14 cellular contexts compared by ENCODE assay signal in genomic region chr12:114680498-114681148, GRCh38. TPM values are rescaled to one million over a fixed set of nuclear protein-coding genes. Genes with fewer than 3 reads are reported as not detected.
DNase-seq lines count a peak whose midpoint lies in the region; FAIRE-seq and TF ChIP-seq lines count a peak whose summit lies in the region.
"Had no signal": no experiment of that assay in that cellular context is flagged by ENCODE, and none has a peak within 500 bp of the region (broad histone marks: within the 10 kb centered on the region; RNA-seq: fewer than 3 reads in every experiment).

No MANE protein-coding gene starts in this region.

- H3K36me3 ChIP-seq in astrocyte (ENCODE audit: insufficient read depth, low read length) (peaks cover 13% of the 10 kb centered on the region), keratinocyte (ENCODE audit: control insufficient read depth in 2 of 2, extremely low read depth in 1 of 2, insufficient read depth in 2 of 2, low read length in 2 of 2) (peaks cover 8 to 18% of the 10 kb centered on the region in 2 experiments)

- H4K20me1 ChIP-seq in astrocyte (ENCODE audit: insufficient read depth, low read length) (peaks cover 47% of the 10 kb centered on the region), keratinocyte (ENCODE audit: control insufficient read depth, extremely low read depth, insufficient read depth, low read length) (no peaks in the 10 kb centered on the region)

- H3K4me3 ChIP-seq in astrocyte (ENCODE audit: insufficient read depth, low read depth, low read length) (peak overlapping the region; percentile 95), keratinocyte (ENCODE audit: control insufficient read depth in 2 of 3, extremely low read depth in 1 of 3, insufficient read depth in 2 of 3, low read depth in 1 of 3, low read length in 3 of 3) (peak overlapping the region in 1 of 3 experiments; percentile 78), skeletal muscle cell (ENCODE audit: low read depth, low read length) (peak overlapping the region; percentile 89)
- H3K4me3 ChIP-seq: K562 had no signal

- DNase-seq in ELF-1 (ENCODE audit: low read depth, low spot score) (peak; percentile 10), astrocyte (ENCODE audit: low read depth) (no peak), keratinocyte (ENCODE audit: low read depth, low spot score) (no peak), skeletal muscle cell (ENCODE audit: low read depth) (no peak), AML-193 (lab: John Stamatoyannopoulos, UW) (no peak), substantia nigra (lab: John Stamatoyannopoulos, UW) (no peak), Ammon's horn (ENCODE audit: low spot score) (no peak)
- no peak for DNase-seq in activated T-cell treated with anti-CD3 and anti-CD28 coated beads, Interleukin-2, amount 50 U/mL, for 48 hours
- DNase-seq: activated CD4-positive, alpha-beta memory T cell treated with anti-CD3 and anti-CD28 coated beads, Interleukin-2, amount 10 ng/mL, durations not matched to agents 7 days and 5 days; activated naive CD8-positive, alpha-beta T cell treated with anti-CD3 and anti-CD28 coated beads, Interleukin-2, amount 50 U/mL, for 24 hours; erythroblast; midbrain; NCI-H446 treated with DMSO at 0.1 percent for 48 hours had no signal

- no peak overlapping the region for H3K27ac Mint-ChIP-seq in astrocyte (ENCODE audit: unreplicated experiment)
- H3K27ac Mint-ChIP-seq: activated CD4-positive, alpha-beta memory T cell treated with anti-CD3 and anti-CD28 coated beads, Interleukin-2, amount 10 ng/mL, durations not matched to agents 7 days and 5 days; activated naive CD8-positive, alpha-beta T cell treated with anti-CD3 and anti-CD28 coated beads, Interleukin-2, amount 50 U/mL, for 24 hours had no signal

- H3K27me3 ChIP-seq in astrocyte (ENCODE audit: insufficient read depth, low read length) (no peaks in the 10 kb centered on the region), keratinocyte (ENCODE audit: control insufficient read depth, extremely low read depth, insufficient read depth, low read length) (no peaks in the 10 kb centered on the region)

- FAIRE-seq in astrocyte (lab: Jason Lieb, UNC) = no peak
- FAIRE-seq in keratinocyte (lab: Jason Lieb, UNC) = no peak
- FAIRE-seq: K562 had no signal

- H3K4me1 ChIP-seq in astrocyte (ENCODE audit: insufficient read depth, low read length) = peaks cover 19% of the 10 kb centered on the region
- H3K4me1 ChIP-seq in keratinocyte (ENCODE audit: control insufficient read depth, extremely low read depth, insufficient read depth, low read length) = peaks cover 13% of the 10 kb centered on the region

- H2AFZ ChIP-seq in astrocyte (ENCODE audit: low read depth, low read length) (no peak overlapping the region), keratinocyte (ENCODE audit: control insufficient read depth, low read length) (no peak overlapping the region)

- TF ChIP-seq CTCF in astrocyte (IDR thresholded peaks at IDR 0.05; ENCODE audit: insufficient read depth, low read depth, low read length) = no peak
- no peak for TF ChIP-seq CTCF in keratinocyte (optimal IDR thresholded peaks at IDR 0.05 in 1 of 3, IDR thresholded peaks at IDR 0.05 in 1 of 3, conservative IDR thresholded peaks at IDR 0.05 in 1 of 3; ENCODE audit: extremely low read depth in 1 of 3, insufficient read depth in 2 of 3, low read length in 3 of 3)

- H3K9ac ChIP-seq in astrocyte (ENCODE audit: low read length) = peak overlapping the region; percentile 98
- no peak overlapping the region for H3K9ac ChIP-seq in keratinocyte (ENCODE audit: control insufficient read depth, extremely low read depth, insufficient read depth, low read length)

- H3K4me3 Mint-ChIP-seq in astrocyte (ENCODE audit: unreplicated experiment) = no peak overlapping the region
- H3K4me3 Mint-ChIP-seq: activated CD4-positive, alpha-beta memory T cell treated with anti-CD3 and anti-CD28 coated beads, Interleukin-2, amount 10 ng/mL, durations not matched to agents 7 days and 5 days; activated naive CD8-positive, alpha-beta T cell treated with anti-CD3 and anti-CD28 coated beads, Interleukin-2, amount 50 U/mL, for 24 hours had no signal

- peaks cover 93% of the 10 kb centered on the region for H3K27me3 Mint-ChIP-seq in astrocyte (ENCODE audit: low read depth, unreplicated experiment)

- peaks cover 82% of the 10 kb centered on the region for H3K79me2 ChIP-seq in astrocyte (ENCODE audit: insufficient read depth, low read length)
- peaks cover 42% of the 10 kb centered on the region for H3K79me2 ChIP-seq in keratinocyte (ENCODE audit: control insufficient read depth, insufficient read depth, low read length)

- H3K9me1 ChIP-seq in keratinocyte (ENCODE audit: control insufficient read depth, extremely low read depth, insufficient read depth, low read length) = no peaks in the 10 kb centered on the region

- peaks cover 17% of the 10 kb centered on the region for H3K9me3 Mint-ChIP-seq in astrocyte (ENCODE audit: unreplicated experiment)
- H3K9me3 Mint-ChIP-seq: activated CD4-positive, alpha-beta memory T cell treated with anti-CD3 and anti-CD28 coated beads, Interleukin-2, amount 10 ng/mL, durations not matched to agents 7 days and 5 days had no signal

- H3K36me3 Mint-ChIP-seq in astrocyte (ENCODE audit: low read depth, unreplicated experiment) = peaks cover 4% of the 10 kb centered on the region

- no peaks in the 10 kb centered on the region for H3K9me3 ChIP-seq in astrocyte (ENCODE audit: insufficient read depth, low read depth, low read length)
- H3K9me3 ChIP-seq in keratinocyte (ENCODE audit: control insufficient read depth, low read depth, low read length) = no peaks in the 10 kb centered on the region

- H3K4me2 ChIP-seq in astrocyte (ENCODE audit: low read length) (peak overlapping the region; percentile 93), keratinocyte (ENCODE audit: control insufficient read depth, extremely low read depth, insufficient read depth, low read depth, low read length) (peak overlapping the region; percentile 98)

- peaks cover 3% of the 10 kb centered on the region for H3K4me1 Mint-ChIP-seq in astrocyte (ENCODE audit: low read depth, unreplicated experiment)

- dilution Hi-C loops in keratinocyte (cut with MboI; ENCODE audit: extremely low pct_ligation_motif_present, low sequenced_read_pairs) = no loop called here

- H3K27ac ChIP-seq in astrocyte (ENCODE audit: low read depth, low read length) = peak overlapping the region; percentile 71
- H3K27ac ChIP-seq in keratinocyte (ENCODE audit: control insufficient read depth, insufficient read depth, low read length) = no peak overlapping the region
- no peak overlapping the region for H3K27ac ChIP-seq in substantia nigra (ENCODE audit: low read depth, low read length, poor library complexity, severe bottlenecking)

RNA-seq across cellular contexts. Expression of gene TBX3, which starts 3.4 kb away (rescaled TPM):
- 1.1 and 2.0 TPM in 2 replicates for total RNA-seq in astrocyte
- 5.3 to 11.6 TPM (median 7.8 TPM) in 3 replicates for polyA plus RNA-seq in keratinocyte
- polyA plus RNA-seq in keratinocyte (2011; ENCODE audit: low read depth) = 1.3 TPM
- 2.2 and 2.5 TPM in 2 replicates for polyA plus RNA-seq in keratinocyte (2011; cell fraction: cytosol; rRNA removed)
- polyA plus RNA-seq in keratinocyte (2011; cell fraction: nucleus; rRNA removed) = 20.3 and 23.9 TPM in 2 replicates
- 3.1 and 10.3 TPM in 2 replicates for polyA plus RNA-seq in keratinocyte (2012; ENCODE audit: low replicate concordance)
- polyA minus RNA-seq in keratinocyte = 5.2 to 10.4 TPM (median 7.7 TPM) in 3 replicates
- 5.2 TPM for polyA minus RNA-seq in keratinocyte (2011; cell fraction: cytosol; rRNA and poly(A)+ RNA removed)
- 11.9 and 18.3 TPM in 2 replicates for polyA minus RNA-seq in keratinocyte (2011; cell fraction: nucleus; rRNA and poly(A)+ RNA removed)
- total RNA-seq: activated CD4-positive, alpha-beta memory T cell treated with anti-CD3 and anti-CD28 coated beads, Interleukin-2, amount 10 ng/mL, durations not matched to agents 7 days and 5 days had no signal
